ENCODE assay signal across 9 cellular contexts in the genomic region with DNA sequence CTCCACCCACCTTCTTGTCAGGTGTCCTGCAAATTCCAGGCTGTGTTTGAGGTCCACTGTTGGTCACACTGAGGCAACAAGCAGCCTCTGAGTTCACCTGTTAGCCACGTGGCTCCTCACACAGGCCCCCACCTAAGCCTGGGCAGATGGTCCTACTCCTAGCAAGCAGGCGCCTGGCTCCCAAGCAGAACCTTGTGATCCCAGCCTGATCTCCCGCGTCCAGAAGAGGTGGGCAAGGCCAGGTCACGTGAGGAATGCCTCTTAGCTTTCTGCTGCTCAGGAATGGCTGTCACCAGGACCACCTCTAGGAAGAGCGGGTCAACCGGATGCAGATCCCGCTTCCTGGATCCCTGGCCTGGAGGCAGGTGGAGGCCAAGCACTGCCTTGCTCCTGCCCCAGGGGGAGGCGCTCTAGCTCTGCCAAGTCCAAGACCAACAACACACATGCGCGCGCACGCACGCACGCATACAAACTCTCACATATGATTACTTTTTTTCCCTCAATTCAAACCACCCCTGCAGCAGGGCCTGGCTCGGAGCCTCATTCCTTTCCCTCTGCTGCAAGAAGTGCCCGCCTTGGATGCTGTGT. TPM values are rescaled to one million over a fixed set of nuclear protein-coding genes. Genes with fewer than 3 reads are reported as not detected.
DNase-seq lines count a peak whose midpoint lies in the region; ATAC-seq and TF ChIP-seq lines count a peak whose summit lies in the region.
"Had no signal": no experiment of that assay in that cellular context is flagged by ENCODE, and none has a peak within 500 bp of the region (broad histone marks: within the 10 kb centered on the region; RNA-seq: fewer than 3 reads in every experiment).

No MANE protein-coding gene starts in this region.

- DNase-seq in left cardiac atrium, result peak; percentile 38
- no peak for DNase-seq in cardiac septum (ENCODE audit: low spot score)
- DNase-seq in RWPE1 (ENCODE audit: low spot score), result no peak
- DNase-seq in head of caudate nucleus, result peak in 23 of 42 donors; percentile 42 to 77 (median 56)
- DNase-seq in activated T-cell treated with anti-CD3 and anti-CD28 coated beads, Interleukin-2, amount 50 U/mL, for 24 hours, result no peak
- DNase-seq in activated T-helper 2 cell treated with anti-CD3 and anti-CD28 coated beads, Interferon-gamma antibody, Interleukin-2, Interleukin-4, amounts not matched to agents 10 μg/mL and 5 μg/mL and 100 μg/mL, durations not matched to agents 14 hours and 24 hours and 36 hours (ENCODE audit: low spot score), result no peak
- DNase-seq: activated CD4-positive, alpha-beta T cell treated with anti-CD3 and anti-CD28 coated beads, Interleukin-2, amount 50 U/mL, for 1 hour had no signal

- no peaks in the 10 kb centered on the region for H3K9me3 Mint-ChIP-seq in activated T-cell treated with anti-CD3 and anti-CD28 coated beads, Interleukin-2, amount 50 U/mL, for 24 hours
- no peaks in the 10 kb centered on the region for H3K9me3 Mint-ChIP-seq in activated T-helper 2 cell treated with anti-CD3 and anti-CD28 coated beads, Interferon-gamma antibody, Interleukin-2, Interleukin-4, amounts not matched to agents 10 μg/mL and 5 μg/mL and 100 μg/mL, durations not matched to agents 14 hours and 24 hours and 36 hours

- POLR2A ChIA-PET in RWPE1 (lab: Yijun Ruan, JAX; ENCODE audit: low non-redundant PET), result no interaction called here

- H3K27ac ChIP-seq in RWPE1, result peak overlapping the region; percentile 87

- intact Hi-C loops in left cardiac atrium (cut with DNase I) (no loop called here), cardiac septum (cut with DNase I) (no loop called here), head of caudate nucleus (cut with DNase I) (no loop called here)
- intact Hi-C loops in activated T-helper 2 cell treated with anti-CD3 and anti-CD28 coated beads, Interferon-gamma antibody, Interleukin-2, Interleukin-4, amounts not matched to agents 10 μg/mL and 5 μg/mL and 100 μg/mL, durations not matched to agents 14 hours and 24 hours and 36 hours (cut with micrococcal nuclease), result no loop called here

- peaks cover 2% of the 10 kb centered on the region for H3K27me3 Mint-ChIP-seq in activated T-cell treated with anti-CD3 and anti-CD28 coated beads, Interleukin-2, amount 50 U/mL, for 24 hours
- H3K27me3 Mint-ChIP-seq in activated T-helper 2 cell treated with anti-CD3 and anti-CD28 coated beads, Interferon-gamma antibody, Interleukin-2, Interleukin-4, amounts not matched to agents 10 μg/mL and 5 μg/mL and 100 μg/mL, durations not matched to agents 14 hours and 24 hours and 36 hours (ENCODE audit: low read depth), result peaks cover 2% of the 10 kb centered on the region

- ATAC-seq in left cardiac atrium (no peak), GM19395 (IDR thresholded peaks at IDR 0.05; ENCODE audit: unreplicated experiment) (no peak), GM21576 (IDR thresholded peaks at IDR 0.05; ENCODE audit: unreplicated experiment) (no peak)

- H3K4me1 Mint-ChIP-seq in activated T-cell treated with anti-CD3 and anti-CD28 coated beads, Interleukin-2, amount 50 U/mL, for 24 hours (ENCODE audit: low read depth), result peaks cover 39% of the 10 kb centered on the region
- H3K4me1 Mint-ChIP-seq in activated T-helper 2 cell treated with anti-CD3 and anti-CD28 coated beads, Interferon-gamma antibody, Interleukin-2, Interleukin-4, amounts not matched to agents 10 μg/mL and 5 μg/mL and 100 μg/mL, durations not matched to agents 14 hours and 24 hours and 36 hours (ENCODE audit: low read depth), result peaks cover 26% of the 10 kb centered on the region

- no peak for TF ChIP-seq CTCF in RWPE1 (conservative IDR thresholded peaks at IDR 0.05; ENCODE audit: low read depth)

- CTCF ChIA-PET in RWPE1 (lab: Yijun Ruan, JAX), result interaction anchor here (0.5 to 4.7 kb wide), 16 partner anchors 8 to 184 kb away, joined by 3 to 52 read pairs (median 4); partner anchors contain the start of genes ACE and CYB561

- no peak overlapping the region for H3K27ac Mint-ChIP-seq in activated T-cell treated with anti-CD3 and anti-CD28 coated beads, Interleukin-2, amount 50 U/mL, for 24 hours
- H3K27ac Mint-ChIP-seq in activated T-helper 2 cell treated with anti-CD3 and anti-CD28 coated beads, Interferon-gamma antibody, Interleukin-2, Interleukin-4, amounts not matched to agents 10 μg/mL and 5 μg/mL and 100 μg/mL, durations not matched to agents 14 hours and 24 hours and 36 hours, result no peak overlapping the region

- H3K4me3 Mint-ChIP-seq in activated T-cell treated with anti-CD3 and anti-CD28 coated beads, Interleukin-2, amount 50 U/mL, for 24 hours, result no peak overlapping the region
- H3K4me3 Mint-ChIP-seq in activated T-helper 2 cell treated with anti-CD3 and anti-CD28 coated beads, Interferon-gamma antibody, Interleukin-2, Interleukin-4, amounts not matched to agents 10 μg/mL and 5 μg/mL and 100 μg/mL, durations not matched to agents 14 hours and 24 hours and 36 hours (ENCODE audit: low read depth), result no peak overlapping the region

- H3K36me3 Mint-ChIP-seq in activated T-cell treated with anti-CD3 and anti-CD28 coated beads, Interleukin-2, amount 50 U/mL, for 24 hours (ENCODE audit: low read depth), result peaks cover 5% of the 10 kb centered on the region
- no peaks in the 10 kb centered on the region for H3K36me3 Mint-ChIP-seq in activated T-helper 2 cell treated with anti-CD3 and anti-CD28 coated beads, Interferon-gamma antibody, Interleukin-2, Interleukin-4, amounts not matched to agents 10 μg/mL and 5 μg/mL and 100 μg/mL, durations not matched to agents 14 hours and 24 hours and 36 hours (ENCODE audit: low read depth)

RNA-seq across cellular contexts. Expression of gene CYB561, which starts 9.5 kb away (rescaled TPM):
- 10 to 100 TPM; 17.3 to 21.7 TPM for total RNA-seq in left cardiac atrium
- total RNA-seq in cardiac septum, result 6.8 TPM
- 0.41 and 0.57 TPM in 2 replicates for total RNA-seq in activated T-helper 2 cell treated with anti-CD3 and anti-CD28 coated beads, Interferon-gamma antibody, Interleukin-2, Interleukin-4, amounts not matched to agents 10 μg/mL and 5 μg/mL and 100 μg/mL, durations not matched to agents 14 hours and 24 hours and 36 hours

RNA-seq across cellular contexts. Expression of gene ACE, which starts 40.2 kb away (rescaled TPM):
- total RNA-seq in left cardiac atrium (1 to 10 TPM; 4.3 to 7.0 TPM), cardiac septum (11.6 TPM)
- not detected in 2 replicates for total RNA-seq in activated T-helper 2 cell treated with anti-CD3 and anti-CD28 coated beads, Interferon-gamma antibody, Interleukin-2, Interleukin-4, amounts not matched to agents 10 μg/mL and 5 μg/mL and 100 μg/mL, durations not matched to agents 14 hours and 24 hours and 36 hours

Comparison
In these comparisons a context has a peak if more than half of its experiments do, and no peak if none do; other contexts are left out.
1. DNase-seq: peak in left cardiac atrium (single experiment) and head of caudate nucleus (23 of 42); none in cardiac septum (single experiment), RWPE1 (single experiment), activated T-cell treated with anti-CD3 and anti-CD28 coated beads, Interleukin-2, amount 50 U/mL, for 24 hours (single experiment) and activated T-helper 2 cell treated with anti-CD3 and anti-CD28 coated beads, Interferon-gamma antibody, Interleukin-2, Interleukin-4, amounts not matched to agents 10 μg/mL and 5 μg/mL and 100 μg/mL, durations not matched to agents 14 hours and 24 hours and 36 hours (single experiment).